Comparison of ENCODE assay signal across 8 cellular contexts in genomic region chr2:85611217-85611704, GRCh38. TPM values are rescaled to one million over a fixed set of nuclear protein-coding genes. Genes with fewer than 3 reads are reported as not detected.
DNase-seq lines count a peak whose midpoint lies in the region; ATAC-seq lines count a peak whose summit lies in the region.

No MANE protein-coding gene starts in this region.

- H3K36me3 Mint-ChIP-seq in activated T-cell treated with anti-CD3 and anti-CD28 coated beads, Interleukin-2, amount 50 U/mL, for 4 hours (ENCODE audit: insufficient read depth), result peaks cover 12% of the 10 kb centered on the region
- peaks cover 27% of the 10 kb centered on the region for H3K36me3 Mint-ChIP-seq in activated CD4-positive, alpha-beta memory T cell treated with anti-CD3 and anti-CD28 coated beads, Interleukin-2, amount 10 ng/mL, durations not matched to agents 7 days and 5 days (ENCODE audit: low read depth)

- peaks cover 20% of the 10 kb centered on the region for H3K36me3 ChIP-seq in iPS-18a (ENCODE audit: control insufficient read depth, low read depth, low read length)
- peaks cover 0 to 25% (median 20%) of the 10 kb centered on the region in 5 donors for H3K36me3 ChIP-seq in subcutaneous abdominal adipose tissue (ENCODE audit: control insufficient read depth in 5 of 5, insufficient read depth in 5 of 5, low read length in 5 of 5)

- no peak overlapping the region for H3K27ac ChIP-seq in iPS-18a (ENCODE audit: low read length)
- H3K27ac ChIP-seq in subcutaneous abdominal adipose tissue (ENCODE audit: low read depth, low read length), result peak overlapping the region; percentile 67

- no peaks in the 10 kb centered on the region for H3K27me3 Mint-ChIP-seq in activated T-cell treated with anti-CD3 and anti-CD28 coated beads, Interleukin-2, amount 50 U/mL, for 4 hours (ENCODE audit: low read depth)
- H3K27me3 Mint-ChIP-seq in activated CD4-positive, alpha-beta memory T cell treated with anti-CD3 and anti-CD28 coated beads, Interleukin-2, amount 10 ng/mL, durations not matched to agents 7 days and 5 days, result no peaks in the 10 kb centered on the region

- H3K4me1 Mint-ChIP-seq in activated T-cell treated with anti-CD3 and anti-CD28 coated beads, Interleukin-2, amount 50 U/mL, for 4 hours (ENCODE audit: low read depth), result peaks cover 23% of the 10 kb centered on the region
- peaks cover 44% of the 10 kb centered on the region for H3K4me1 Mint-ChIP-seq in activated CD4-positive, alpha-beta memory T cell treated with anti-CD3 and anti-CD28 coated beads, Interleukin-2, amount 10 ng/mL, durations not matched to agents 7 days and 5 days

- H3K9me3 Mint-ChIP-seq in activated T-cell treated with anti-CD3 and anti-CD28 coated beads, Interleukin-2, amount 50 U/mL, for 4 hours, result no peaks in the 10 kb centered on the region
- no peaks in the 10 kb centered on the region for H3K9me3 Mint-ChIP-seq in activated CD4-positive, alpha-beta memory T cell treated with anti-CD3 and anti-CD28 coated beads, Interleukin-2, amount 10 ng/mL, durations not matched to agents 7 days and 5 days

- ATAC-seq in activated T-cell treated with anti-CD3 and anti-CD28 coated beads, Interleukin-2, amount 50 U/mL, for 4 hours, result peak in 1 of 2 donors; percentile 16

- POLR2A ChIA-PET in activated CD4-positive, alpha-beta memory T cell treated with anti-CD3 and anti-CD28 coated beads, Interleukin-2, amount 10 ng/mL, durations not matched to agents 7 days and 5 days (lab: Charles Lee), result interaction anchor here (0.9 to 3.9 kb wide), 16 partner anchors 8 to 284 kb away, joined by 3 to 38 read pairs (median 4); partner anchors contain the start of genes MAT2A, RNF181, TMEM150A and VAMP5

- H3K27me3 ChIP-seq in iPS-18a (ENCODE audit: control insufficient read depth, insufficient read depth, low read length), result no peaks in the 10 kb centered on the region
- H3K27me3 ChIP-seq in subcutaneous abdominal adipose tissue (ENCODE audit: control insufficient read depth in 5 of 5, insufficient read depth in 4 of 5, low read length in 5 of 5), result no peaks in the 10 kb centered on the region

- H3K4me3 Mint-ChIP-seq in activated T-cell treated with anti-CD3 and anti-CD28 coated beads, Interleukin-2, amount 50 U/mL, for 4 hours, result peak overlapping the region; percentile 93
- peak overlapping the region; percentile 94 for H3K4me3 Mint-ChIP-seq in activated CD4-positive, alpha-beta memory T cell treated with anti-CD3 and anti-CD28 coated beads, Interleukin-2, amount 10 ng/mL, durations not matched to agents 7 days and 5 days

- no peak for DNase-seq in activated T-cell treated with anti-CD3 and anti-CD28 coated beads, Interleukin-2, amount 50 U/mL, for 4 hours
- no peak for DNase-seq in activated T-cell treated with anti-CD3 and anti-CD28 coated beads, Interleukin-2, amount 50 U/mL, for 48 hours
- DNase-seq in activated CD4-positive, alpha-beta memory T cell treated with anti-CD3 and anti-CD28 coated beads, Interleukin-2, amount 10 ng/mL, durations not matched to agents 7 days and 5 days, result no peak
- no peak for DNase-seq in glomerular visceral epithelial cell (ENCODE audit: extremely low spot score)
- no peak for DNase-seq in effector CD8-positive, alpha-beta T cell (lab: John Stamatoyannopoulos, UW)
- DNase-seq in activated CD4-positive, CD25-positive, alpha-beta regulatory T cell (lab: John Stamatoyannopoulos, UW), result no peak

- CTCF ChIA-PET in activated CD4-positive, alpha-beta memory T cell treated with anti-CD3 and anti-CD28 coated beads, Interleukin-2, amount 10 ng/mL, durations not matched to agents 7 days and 5 days (lab: Charles Lee), result interaction anchor here (0.9 to 1.7 kb wide), 3 partner anchors 8 to 59 kb away, joined by 4 to 5 read pairs (median 5); partner anchors contain the start of gene TMEM150A

- H3K4me3 ChIP-seq in iPS-18a (ENCODE audit: low read length) (peak overlapping the region; percentile 94), subcutaneous abdominal adipose tissue (ENCODE audit: low read depth in 1 of 5, low read length in 5 of 5) (peak overlapping the region; percentile 82 to 92 (median 88))

- H3K4me1 ChIP-seq in iPS-18a (ENCODE audit: control insufficient read depth, low read depth, low read length), result no peaks in the 10 kb centered on the region
- H3K4me1 ChIP-seq in subcutaneous abdominal adipose tissue (ENCODE audit: control insufficient read depth in 5 of 5, insufficient read depth in 5 of 5, low read length in 5 of 5), result peaks cover 0 to 40% (median 27%) of the 10 kb centered on the region in 5 donors

- H3K27ac Mint-ChIP-seq in activated CD4-positive, alpha-beta memory T cell treated with anti-CD3 and anti-CD28 coated beads, Interleukin-2, amount 10 ng/mL, durations not matched to agents 7 days and 5 days, result peak overlapping the region; percentile 80

- H3K9me3 ChIP-seq in iPS-18a (ENCODE audit: control insufficient read depth, low read depth, low read length), result no peaks in the 10 kb centered on the region
- no peaks in the 10 kb centered on the region for H3K9me3 ChIP-seq in subcutaneous abdominal adipose tissue (ENCODE audit: control insufficient read depth in 5 of 5, low read length in 5 of 5)

- H3K9ac ChIP-seq in iPS-18a (ENCODE audit: low read length), result peak overlapping the region; percentile 75
- peak overlapping the region; percentile 56 to 94 (median 88) for H3K9ac ChIP-seq in subcutaneous abdominal adipose tissue (ENCODE audit: low read length in 5 of 5)

RNA-seq across cellular contexts. Expression of gene C2orf68, which starts 0.6 kb away (rescaled TPM):
- 10 to 100 TPM; 17.1 to 21.0 (median 18.1) TPM for total RNA-seq in activated T-cell treated with anti-CD3 and anti-CD28 coated beads, Interleukin-2, amount 50 U/mL, for 4 hours
- total RNA-seq in activated CD4-positive, alpha-beta memory T cell treated with anti-CD3 and anti-CD28 coated beads, Interleukin-2, amount 10 ng/mL, durations not matched to agents 7 days and 5 days, result 10 to 100 TPM; 48.8 to 50.9 TPM

RNA-seq across cellular contexts. Expression of gene USP39, which starts 4.7 kb away (rescaled TPM):
- total RNA-seq in activated T-cell treated with anti-CD3 and anti-CD28 coated beads, Interleukin-2, amount 50 U/mL, for 4 hours, result 100 to 1,000 TPM; 106 to 110 (median 107) TPM
- total RNA-seq in activated CD4-positive, alpha-beta memory T cell treated with anti-CD3 and anti-CD28 coated beads, Interleukin-2, amount 10 ng/mL, durations not matched to agents 7 days and 5 days, result 10 to 100 TPM; 69.1 to 71.2 TPM

RNA-seq across cellular contexts. Expression of gene TMEM150A, which starts 8.8 kb away (rescaled TPM):
- total RNA-seq in activated T-cell treated with anti-CD3 and anti-CD28 coated beads, Interleukin-2, amount 50 U/mL, for 4 hours, result 10 to 100 TPM in 2 of 3 donors, 1 to 10 TPM in 1; 9.7 to 11.9 (median 10.5) TPM
- 1 to 10 TPM; 1.3 to 2.0 TPM for total RNA-seq in activated CD4-positive, alpha-beta memory T cell treated with anti-CD3 and anti-CD28 coated beads, Interleukin-2, amount 10 ng/mL, durations not matched to agents 7 days and 5 days

RNA-seq across cellular contexts. Expression of gene RNF181, which starts 15.7 kb away (rescaled TPM):
- 100 to 1,000 TPM in 1 of 3 donors, 10 to 100 TPM in 2; 87.8 to 108 (median 94.0) TPM for total RNA-seq in activated T-cell treated with anti-CD3 and anti-CD28 coated beads, Interleukin-2, amount 50 U/mL, for 4 hours
- 100 to 1,000 TPM; 117 to 121 TPM for total RNA-seq in activated CD4-positive, alpha-beta memory T cell treated with anti-CD3 and anti-CD28 coated beads, Interleukin-2, amount 10 ng/mL, durations not matched to agents 7 days and 5 days

RNA-seq across cellular contexts. Expression of gene VAMP5, which starts 27.0 kb away (rescaled TPM):
- total RNA-seq in activated T-cell treated with anti-CD3 and anti-CD28 coated beads, Interleukin-2, amount 50 U/mL, for 4 hours, result 10 to 100 TPM in 1 of 3 donors, 1 to 10 TPM in 2; 7.3 to 12.1 (median 9.3) TPM
- total RNA-seq in activated CD4-positive, alpha-beta memory T cell treated with anti-CD3 and anti-CD28 coated beads, Interleukin-2, amount 10 ng/mL, durations not matched to agents 7 days and 5 days, result 10 to 100 TPM; 89.6 to 91.8 TPM
